22 cellular contexts compared by ENCODE assay signal in the genomic region with DNA sequence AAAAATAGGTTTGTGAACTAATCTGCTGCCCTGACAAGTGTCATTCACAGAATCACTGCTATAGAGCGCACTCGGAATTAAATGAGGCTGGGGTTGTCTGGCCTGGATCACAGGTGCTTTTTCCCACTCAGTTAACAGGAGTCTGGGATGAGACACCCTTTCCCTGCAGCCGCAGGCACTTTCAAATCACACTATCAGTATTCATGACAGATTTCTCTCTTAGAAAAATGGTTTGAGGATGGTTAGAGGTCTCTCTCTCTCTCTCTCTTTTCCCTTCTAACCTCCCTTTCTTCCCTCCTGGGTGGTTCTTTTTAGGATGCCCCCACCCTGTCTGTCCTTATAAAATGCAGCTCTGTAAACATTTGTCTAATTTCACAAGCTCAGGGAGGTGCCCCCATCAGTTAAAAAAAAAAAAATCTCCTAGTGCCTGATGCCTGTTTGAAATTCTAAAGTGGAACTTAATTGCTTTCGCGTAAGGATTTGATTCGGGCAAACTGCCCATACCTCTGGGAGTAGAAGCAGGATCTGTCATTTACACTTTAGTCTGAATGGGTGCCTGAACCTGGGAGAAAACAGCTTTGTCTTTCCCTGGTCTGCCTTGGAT.
DNase-seq lines count a peak whose midpoint lies in the region; ATAC-seq, FAIRE-seq and TF ChIP-seq lines count a peak whose summit lies in the region.
"Had no signal": no experiment of that assay in that cellular context is flagged by ENCODE, and none has a peak within 500 bp of the region (broad histone marks: within the 10 kb centered on the region; RNA-seq: fewer than 3 reads in every experiment).

No MANE protein-coding gene starts in this region.

- no peaks in the 10 kb centered on the region for H3K9me3 Mint-ChIP-seq in CD4-positive, CD25-positive, alpha-beta regulatory T cell
- no peaks in the 10 kb centered on the region for H3K9me3 Mint-ChIP-seq in natural killer cell
- H3K9me3 Mint-ChIP-seq: natural killer cell treated with Interleukin-12 subunit alpha and Interleukin-12 subunit beta and Interleukin-15 and Interleukin-18, amount 100 ng/mL, for 72 hours; stimulated activated memory B cell treated with anti-CD40 and anti-IgM and Interleukin-4, amounts not matched to agents 10 μg/mL and 1 μg/mL and 100 μg/mL, for 72 hours had no signal

- H3K4me3 Mint-ChIP-seq in CD4-positive, CD25-positive, alpha-beta regulatory T cell: no peak overlapping the region
- H3K4me3 Mint-ChIP-seq in natural killer cell: no peak overlapping the region
- H3K4me3 Mint-ChIP-seq: natural killer cell treated with Interleukin-12 subunit alpha and Interleukin-12 subunit beta and Interleukin-15 and Interleukin-18, amount 100 ng/mL, for 72 hours; stimulated activated memory B cell treated with anti-CD40 and anti-IgM and Interleukin-4, amounts not matched to agents 10 μg/mL and 1 μg/mL and 100 μg/mL, for 72 hours had no signal

- FAIRE-seq in kidney (lab: Jason Lieb, UNC): no peak
- FAIRE-seq: A204.1, GM19239, H54 had no signal

- intact Hi-C loops in kidney (cut with DNase I) (no loop called here), natural killer cell (cut with micrococcal nuclease) (no loop called here), sciatic nerve (cut with DNase I) (no loop called here)

- no peak for ATAC-seq in CD4-positive, CD25-positive, alpha-beta regulatory T cell (ENCODE audit: low read depth in 2 of 2)
- ATAC-seq in natural killer cell (no peak), sciatic nerve (no peak)
- ATAC-seq: heart left ventricle; natural killer cell treated with Interleukin-12 subunit alpha and Interleukin-12 subunit beta and Interleukin-15 and Interleukin-18, amount 100 ng/mL, for 72 hours; PC-3; psoas muscle; stimulated activated memory B cell treated with anti-CD40 and anti-IgM and Interleukin-4, amounts not matched to agents 10 μg/mL and 1 μg/mL and 100 μg/mL, for 72 hours; upper lobe of right lung had no signal

- H3K9me3 ChIP-seq in CD4-positive, CD25-positive, alpha-beta regulatory T cell (ENCODE audit: control insufficient read depth in 2 of 2, low read length in 2 of 2): no peaks in the 10 kb centered on the region
- no peaks in the 10 kb centered on the region for H3K9me3 ChIP-seq in kidney (ENCODE audit: control insufficient read depth in 1 of 2, low read length in 2 of 2)
- H3K9me3 ChIP-seq: esophagus muscularis mucosa, heart left ventricle, psoas muscle, upper lobe of right lung had no signal

- no peak for TF ChIP-seq CTCF in kidney (IDR thresholded peaks at IDR 0.05; ENCODE audit: borderline replicate concordance, extremely low read depth, insufficient read depth)
- TF ChIP-seq CTCF in natural killer cell (IDR thresholded peaks at IDR 0.05): no peak

- no peak overlapping the region for H3K27ac ChIP-seq in CD4-positive, CD25-positive, alpha-beta regulatory T cell (ENCODE audit: insufficient read depth, low read length, poor library complexity, severe bottlenecking)
- H3K27ac ChIP-seq in kidney (ENCODE audit: low read depth in 2 of 2, low read length in 2 of 2): no peak overlapping the region
- H3K27ac ChIP-seq: C4-2B, esophagus muscularis mucosa, heart left ventricle, HL-60, psoas muscle, upper lobe of right lung had no signal

- no peaks in the 10 kb centered on the region for H3K4me1 ChIP-seq in CD4-positive, CD25-positive, alpha-beta regulatory T cell (ENCODE audit: control insufficient read depth, insufficient read depth, low read length, poor library complexity, severe bottlenecking)
- H3K4me1 ChIP-seq in kidney (ENCODE audit: control insufficient read depth in 1 of 2, insufficient read depth in 1 of 2, low read depth in 1 of 2, low read length in 2 of 2): peaks cover 3 to 5% of the 10 kb centered on the region in 2 donors
- H3K4me1 ChIP-seq: upper lobe of right lung had no signal

- peak overlapping the region in 2 of 3 donors; percentile 20 to 66 for H3K27ac Mint-ChIP-seq in CD4-positive, CD25-positive, alpha-beta regulatory T cell
- H3K27ac Mint-ChIP-seq in natural killer cell: no peak overlapping the region
- H3K27ac Mint-ChIP-seq: stimulated activated memory B cell treated with anti-CD40 and anti-IgM and Interleukin-4, amounts not matched to agents 10 μg/mL and 1 μg/mL and 100 μg/mL, for 72 hours had no signal

- no peaks in the 10 kb centered on the region for H3K36me3 ChIP-seq in CD4-positive, CD25-positive, alpha-beta regulatory T cell (ENCODE audit: control insufficient read depth, insufficient read depth, low read length)
- no peaks in the 10 kb centered on the region for H3K36me3 ChIP-seq in kidney (ENCODE audit: control insufficient read depth in 1 of 2, insufficient read depth in 2 of 2, low read length in 2 of 2)
- H3K36me3 ChIP-seq: esophagus muscularis mucosa, heart left ventricle, upper lobe of right lung had no signal

- H3K4me3 ChIP-seq in CD4-positive, CD25-positive, alpha-beta regulatory T cell (ENCODE audit: low read depth, low read length): no peak overlapping the region
- no peak overlapping the region for H3K4me3 ChIP-seq in kidney (ENCODE audit: low read length in 2 of 2)
- H3K4me3 ChIP-seq: esophagus muscularis mucosa, heart left ventricle, psoas muscle, upper lobe of right lung had no signal

- peaks cover 8% of the 10 kb centered on the region for H3K36me3 Mint-ChIP-seq in CD4-positive, CD25-positive, alpha-beta regulatory T cell
- H3K36me3 Mint-ChIP-seq in natural killer cell: no peaks in the 10 kb centered on the region
- H3K36me3 Mint-ChIP-seq: natural killer cell treated with Interleukin-12 subunit alpha and Interleukin-12 subunit beta and Interleukin-15 and Interleukin-18, amount 100 ng/mL, for 72 hours; stimulated activated memory B cell treated with anti-CD40 and anti-IgM and Interleukin-4, amounts not matched to agents 10 μg/mL and 1 μg/mL and 100 μg/mL, for 72 hours had no signal

- H3K27me3 ChIP-seq in CD4-positive, CD25-positive, alpha-beta regulatory T cell (ENCODE audit: control insufficient read depth, insufficient read depth, low read length): no peaks in the 10 kb centered on the region
- H3K27me3 ChIP-seq: dorsolateral prefrontal cortex, esophagus muscularis mucosa, heart left ventricle, upper lobe of right lung had no signal

- DNase-seq in DMS153 (lab: John Stamatoyannopoulos, UW) (peak; percentile 15), DMS153 treated with DMSO at 0.1 percent for 48 hours (lab: John Stamatoyannopoulos, UW; ENCODE audit: unreplicated experiment) (no peak), NCI-H748 (lab: John Stamatoyannopoulos, UW; ENCODE audit: unreplicated experiment) (peak; percentile 73), kidney (peak; percentile 2), natural killer cell (no peak), sciatic nerve (ENCODE audit: low spot score) (no peak)
- no peak for DNase-seq in CD4-positive, CD25-positive, alpha-beta regulatory T cell
- DNase-seq in stimulated activated naive CD4-positive, alpha-beta T cell treated with Interleukin-2 at 50 U/mL for 16 hours (lab: John Stamatoyannopoulos, UW): no peak
- DNase-seq: activated CD4-positive, alpha-beta T cell treated with anti-CD3 and anti-CD28 coated beads for 48 hours; dorsolateral prefrontal cortex; heart left ventricle; PC-3; psoas muscle; upper lobe of right lung had no signal

- peaks cover 4 to 16% (median 11%) of the 10 kb centered on the region in 4 donors for H3K4me1 Mint-ChIP-seq in CD4-positive, CD25-positive, alpha-beta regulatory T cell
- H3K4me1 Mint-ChIP-seq in natural killer cell: no peaks in the 10 kb centered on the region
- H3K4me1 Mint-ChIP-seq: stimulated activated memory B cell treated with anti-CD40 and anti-IgM and Interleukin-4, amounts not matched to agents 10 μg/mL and 1 μg/mL and 100 μg/mL, for 72 hours had no signal

- no peaks in the 10 kb centered on the region for H3K27me3 Mint-ChIP-seq in CD4-positive, CD25-positive, alpha-beta regulatory T cell
- no peaks in the 10 kb centered on the region for H3K27me3 Mint-ChIP-seq in natural killer cell (ENCODE audit: low read depth in 2 of 2)
- H3K27me3 Mint-ChIP-seq: natural killer cell treated with Interleukin-12 subunit alpha and Interleukin-12 subunit beta and Interleukin-15 and Interleukin-18, amount 100 ng/mL, for 72 hours; stimulated activated memory B cell treated with anti-CD40 and anti-IgM and Interleukin-4, amounts not matched to agents 10 μg/mL and 1 μg/mL and 100 μg/mL, for 72 hours had no signal

- no peak overlapping the region for H3K9ac ChIP-seq in kidney (ENCODE audit: low read length in 2 of 2)

Comparison
In these comparisons a context has a peak if more than half of its experiments do, and no peak if none do; other contexts are left out.
1. DNase-seq: peak in DMS153 (single experiment), NCI-H748 (single experiment) and kidney (single experiment); none in DMS153 treated with DMSO at 0.1 percent for 48 hours (single experiment), CD4-positive, CD25-positive, alpha-beta regulatory T cell (0 of 3), stimulated activated naive CD4-positive, alpha-beta T cell treated with Interleukin-2 at 50 U/mL for 16 hours (single experiment), natural killer cell (single experiment) and sciatic nerve (single experiment).
2. H3K27ac Mint-ChIP-seq: peak in CD4-positive, CD25-positive, alpha-beta regulatory T cell (2 of 3); none in natural killer cell (0 of 2).